In genomic region chr20:13221673-13222318, GRCh38 we compare ENCODE assay signal across 8 cellular contexts. TPM values are rescaled to one million over a fixed set of nuclear protein-coding genes. Genes with fewer than 3 reads are reported as not detected.
DNase-seq lines count a peak whose midpoint lies in the region; ATAC-seq and TF ChIP-seq lines count a peak whose summit lies in the region.

No MANE protein-coding gene starts in this region.

- H3K4me3 ChIP-seq in AG04450 (ENCODE audit: low read depth, low read length) = peak overlapping the region; percentile 43
- H3K4me3 ChIP-seq in fibroblast of mammary gland (ENCODE audit: control insufficient read depth, low read depth, low read length) = peak overlapping the region; percentile 10
- H3K4me3 ChIP-seq in stomach smooth muscle (ENCODE audit: low read length in 2 of 2) = peak overlapping the region; percentile 42 to 78

- H3K9ac ChIP-seq in stomach smooth muscle (ENCODE audit: low read length in 2 of 2) = peak overlapping the region; percentile 44 to 48

- peaks cover 17% of the 10 kb centered on the region for H3K4me1 ChIP-seq in stomach smooth muscle (ENCODE audit: control insufficient read depth, insufficient read depth, low read length)

- H3K9me3 ChIP-seq in AG04450 (ENCODE audit: control insufficient read depth, insufficient read depth, low read length) = peaks cover 9% of the 10 kb centered on the region; the same call in 1 of the 2 replicates
- H3K9me3 ChIP-seq in stomach smooth muscle (ENCODE audit: control insufficient read depth in 2 of 2, low read length in 2 of 2) = no peaks in the 10 kb centered on the region

- H3K27ac ChIP-seq in AG04450 (ENCODE audit: low read depth, low read length) = no peak overlapping the region
- H3K27ac ChIP-seq in stomach smooth muscle (ENCODE audit: low read length) = no peak overlapping the region

- H3K4me1 Mint-ChIP-seq in activated T-cell treated with anti-CD3 and anti-CD28 coated beads, Interleukin-2, amount 50 U/mL, for 4 hours (ENCODE audit: low read depth) = peaks cover 23% of the 10 kb centered on the region
- H3K4me1 Mint-ChIP-seq in natural killer cell treated with Interleukin-12 subunit alpha and Interleukin-12 subunit beta and Interleukin-15 and Interleukin-18, amount 100 ng/mL, for 72 hours (ENCODE audit: low read depth in 2 of 2) = peaks cover 0 to 12% of the 10 kb centered on the region in 2 donors

- CTCF ChIA-PET in AG04450 (lab: Charles Lee) = interaction anchor here (1.4 kb wide), 1 partner anchor 566 kb away, joined by 3 read pairs; no protein-coding TSS in a partner anchor

- TF ChIP-seq CTCF in AG04450 (IDR thresholded peaks at IDR 0.05; ENCODE audit: low read depth, low read length) (no peak), fibroblast of mammary gland (conservative IDR thresholded peaks at IDR 0.05; ENCODE audit: control insufficient read depth, insufficient read depth, low read depth, low read length) (no peak)

- H3K27me3 Mint-ChIP-seq in activated T-cell treated with anti-CD3 and anti-CD28 coated beads, Interleukin-2, amount 50 U/mL, for 4 hours (ENCODE audit: low read depth) = peaks cover 37% of the 10 kb centered on the region
- H3K27me3 Mint-ChIP-seq in natural killer cell treated with Interleukin-12 subunit alpha and Interleukin-12 subunit beta and Interleukin-15 and Interleukin-18, amount 100 ng/mL, for 72 hours = peaks cover 30 to 39% of the 10 kb centered on the region in 2 donors

- no peak overlapping the region for H3K27ac Mint-ChIP-seq in natural killer cell treated with Interleukin-12 subunit alpha and Interleukin-12 subunit beta and Interleukin-15 and Interleukin-18, amount 100 ng/mL, for 72 hours

- ATAC-seq in GM18868 (IDR thresholded peaks at IDR 0.05; ENCODE audit: unreplicated experiment) (peak; percentile 93), HG03097 (IDR thresholded peaks at IDR 0.05; ENCODE audit: low FRiP score, unreplicated experiment) (peak; percentile 93)
- peak; percentile 86 for ATAC-seq in activated T-cell treated with anti-CD3 and anti-CD28 coated beads, Interleukin-2, amount 50 U/mL, for 4 hours
- ATAC-seq in natural killer cell treated with Interleukin-12 subunit alpha and Interleukin-12 subunit beta and Interleukin-15 and Interleukin-18, amount 100 ng/mL, for 72 hours = peak; percentile 76 to 88

- H3K27me3 ChIP-seq in AG04450 (ENCODE audit: control insufficient read depth, insufficient read depth, low read length) (peaks cover 45% of the 10 kb centered on the region), stomach smooth muscle (ENCODE audit: control insufficient read depth in 1 of 2, insufficient read depth in 2 of 2, low read length in 2 of 2) (no peaks in the 10 kb centered on the region)

- H3K36me3 ChIP-seq in stomach smooth muscle (ENCODE audit: control insufficient read depth in 2 of 2, insufficient read depth in 2 of 2, low read length in 2 of 2) = no peaks in the 10 kb centered on the region

- POLR2A ChIA-PET in AG04450 (lab: Yijun Ruan, JAX) = no interaction called here

- DNase-seq in AG04450 (ENCODE audit: low read depth, low spot score) (no peak), NCI-H69 (lab: John Stamatoyannopoulos, UW) (peak; percentile 91), fibroblast of mammary gland (ENCODE audit: low read depth) (peak; percentile 50)
- peak; percentile 62 for DNase-seq in activated T-cell treated with anti-CD3 and anti-CD28 coated beads, Interleukin-2, amount 50 U/mL, for 4 hours
- peak; percentile 61 for DNase-seq in natural killer cell treated with Interleukin-12 subunit alpha and Interleukin-12 subunit beta and Interleukin-15 and Interleukin-18, amount 100 ng/mL, for 72 hours (ENCODE audit: low spot score)

- peaks cover 3% of the 10 kb centered on the region for H3K36me3 Mint-ChIP-seq in activated T-cell treated with anti-CD3 and anti-CD28 coated beads, Interleukin-2, amount 50 U/mL, for 4 hours (ENCODE audit: insufficient read depth)
- H3K36me3 Mint-ChIP-seq in natural killer cell treated with Interleukin-12 subunit alpha and Interleukin-12 subunit beta and Interleukin-15 and Interleukin-18, amount 100 ng/mL, for 72 hours = no peaks in the 10 kb centered on the region

- H3K9me3 Mint-ChIP-seq in activated T-cell treated with anti-CD3 and anti-CD28 coated beads, Interleukin-2, amount 50 U/mL, for 4 hours = peaks cover 3% of the 10 kb centered on the region
- H3K9me3 Mint-ChIP-seq in natural killer cell treated with Interleukin-12 subunit alpha and Interleukin-12 subunit beta and Interleukin-15 and Interleukin-18, amount 100 ng/mL, for 72 hours = peaks cover 2% of the 10 kb centered on the region

- peak overlapping the region; percentile 78 for H3K4me3 Mint-ChIP-seq in activated T-cell treated with anti-CD3 and anti-CD28 coated beads, Interleukin-2, amount 50 U/mL, for 4 hours
- H3K4me3 Mint-ChIP-seq in natural killer cell treated with Interleukin-12 subunit alpha and Interleukin-12 subunit beta and Interleukin-15 and Interleukin-18, amount 100 ng/mL, for 72 hours = no peak overlapping the region

RNA-seq across cellular contexts. Expression of gene ISM1, which starts 0.7 kb away (rescaled TPM):
- polyA plus RNA-seq in AG04450 (2011; rRNA removed) = not detected in 2 replicates
- polyA minus RNA-seq in AG04450 (2011; rRNA and poly(A)+ RNA removed) = not detected in 2 replicates
- total RNA-seq in activated T-cell treated with anti-CD3 and anti-CD28 coated beads, Interleukin-2, amount 50 U/mL, for 4 hours = 10 to 100 TPM in 1 of 3 donors, 1 to 10 TPM in 2; 3.5 to 11.5 (median 3.6) TPM
- total RNA-seq in natural killer cell treated with Interleukin-12 subunit alpha and Interleukin-12 subunit beta and Interleukin-15 and Interleukin-18, amount 100 ng/mL, for 72 hours = not detected

Comparison
In these comparisons a context has a peak if more than half of its experiments do, and no peak if none do; other contexts are left out.
1. H3K4me3 ChIP-seq: peak in every context shown above with its lines; median percentile 60 in stomach smooth muscle; 43 in AG04450; 10 in fibroblast of mammary gland.
2. RNA of gene ISM1, which starts 0.7 kb away (total RNA-seq): 3.5 to 11.5 TPM in activated T-cell treated with anti-CD3 and anti-CD28 coated beads, Interleukin-2, amount 50 U/mL, for 4 hours; not detected in natural killer cell treated with Interleukin-12 subunit alpha and Interleukin-12 subunit beta and Interleukin-15 and Interleukin-18, amount 100 ng/mL, for 72 hours; every median in the first group is over 4 times any median in the second.
3. Peak in every context shown above with its lines, with median percentiles within 50 percentile points of each other: ATAC-seq.